ENCODE assay signal across 19 cellular contexts in genomic region chr10:47243356-47243755, GRCh38. TPM values are rescaled to one million over a fixed set of nuclear protein-coding genes. Genes with fewer than 3 reads are reported as not detected.
DNase-seq lines count a peak whose midpoint lies in the region; TF ChIP-seq lines count a peak whose summit lies in the region.
"Had no signal": no experiment of that assay in that cellular context is flagged by ENCODE, and none has a peak within 500 bp of the region (broad histone marks: within the 10 kb centered on the region; RNA-seq: fewer than 3 reads in every experiment).

No MANE protein-coding gene starts in this region.

- H3K27me3 Mint-ChIP-seq in activated CD4-positive, alpha-beta T cell treated with anti-CD3 and anti-CD28 coated beads, Interleukin-2, amount 10 ng/mL, durations not matched to agents 7 days and 5 days = no peaks in the 10 kb centered on the region
- H3K27me3 Mint-ChIP-seq in endodermal cell (ENCODE audit: insufficient read depth) (peaks cover 32% of the 10 kb centered on the region), osteocyte (ENCODE audit: unreplicated experiment) (peaks cover 6% of the 10 kb centered on the region)
- H3K27me3 Mint-ChIP-seq: CD4-positive, alpha-beta T cell had no signal

- intact Hi-C loops in spleen (cut with DNase I; ENCODE audit: low total_unique reads) = no loop called here

- no peak overlapping the region for H3K4me3 Mint-ChIP-seq in activated CD4-positive, alpha-beta T cell treated with anti-CD3 and anti-CD28 coated beads, Interleukin-2, amount 10 ng/mL, durations not matched to agents 7 days and 5 days
- H3K4me3 Mint-ChIP-seq in endodermal cell (no peak overlapping the region), osteocyte (ENCODE audit: unreplicated experiment) (no peak overlapping the region)
- H3K4me3 Mint-ChIP-seq: CD4-positive, alpha-beta T cell had no signal

- H3K9ac ChIP-seq in endodermal cell (ENCODE audit: extremely low read depth, low read length, poor library complexity, severe bottlenecking) = no peak overlapping the region
- H3K9ac ChIP-seq: GM23248 had no signal

- H3K9me3 Mint-ChIP-seq in activated CD4-positive, alpha-beta T cell treated with anti-CD3 and anti-CD28 coated beads, Interleukin-2, amount 10 ng/mL, durations not matched to agents 7 days and 5 days = no peaks in the 10 kb centered on the region
- no peaks in the 10 kb centered on the region for H3K9me3 Mint-ChIP-seq in endodermal cell
- no peaks in the 10 kb centered on the region for H3K9me3 Mint-ChIP-seq in osteocyte (ENCODE audit: unreplicated experiment)
- H3K9me3 Mint-ChIP-seq: CD4-positive, alpha-beta T cell had no signal

- peak overlapping the region; percentile 37 for H3K27ac Mint-ChIP-seq in activated CD4-positive, alpha-beta T cell treated with anti-CD3 and anti-CD28 coated beads, Interleukin-2, amount 10 ng/mL, durations not matched to agents 7 days and 5 days
- H3K27ac Mint-ChIP-seq in endodermal cell (no peak overlapping the region), osteocyte (ENCODE audit: unreplicated experiment) (no peak overlapping the region)
- H3K27ac Mint-ChIP-seq: CD4-positive, alpha-beta T cell had no signal

- POLR2A ChIA-PET in activated CD4-positive, alpha-beta T cell treated with anti-CD3 and anti-CD28 coated beads, Interleukin-2, amount 10 ng/mL, durations not matched to agents 7 days and 5 days (lab: Charles Lee) = no interaction called here

- TF ChIP-seq CTCF in HL-60 (IDR thresholded peaks at IDR 0.05; ENCODE audit: insufficient read depth, low read length) (no peak), endodermal cell (conservative IDR thresholded peaks at IDR 0.05) (no peak), spleen (IDR thresholded peaks at IDR 0.05 in 8 of 11, conservative IDR thresholded peaks at IDR 0.05 in 3 of 11) (no peak), osteocyte (IDR thresholded peaks at IDR 0.05) (no peak)

- peaks cover 11% of the 10 kb centered on the region for H3K4me1 Mint-ChIP-seq in activated CD4-positive, alpha-beta T cell treated with anti-CD3 and anti-CD28 coated beads, Interleukin-2, amount 10 ng/mL, durations not matched to agents 7 days and 5 days
- H3K4me1 Mint-ChIP-seq in endodermal cell (peaks cover 10% of the 10 kb centered on the region), osteocyte (ENCODE audit: unreplicated experiment) (no peaks in the 10 kb centered on the region)

- CTCF ChIA-PET in activated CD4-positive, alpha-beta T cell treated with anti-CD3 and anti-CD28 coated beads, Interleukin-2, amount 10 ng/mL, durations not matched to agents 7 days and 5 days (lab: Charles Lee) = no interaction called here

- no peaks in the 10 kb centered on the region for H3K36me3 ChIP-seq in endodermal cell (ENCODE audit: control insufficient read depth, insufficient read depth, low read length)
- H3K36me3 ChIP-seq in spleen = no peaks in the 10 kb centered on the region
- H3K36me3 ChIP-seq: HAP-1 had no signal

- H3K27me3 ChIP-seq in HL-60 (ENCODE audit: insufficient read depth, poor library complexity, severe bottlenecking) (no peaks in the 10 kb centered on the region), endodermal cell (ENCODE audit: control insufficient read depth, insufficient read depth, low read length, poor library complexity, severe bottlenecking) (peaks cover 22% of the 10 kb centered on the region), spleen (replicated peaks in 1 of 7) (no peaks in the 10 kb centered on the region)

- no peak for TF ChIP-seq POLR2A in spleen (IDR thresholded peaks at IDR 0.05)

- H3K36me3 Mint-ChIP-seq in activated CD4-positive, alpha-beta T cell treated with anti-CD3 and anti-CD28 coated beads, Interleukin-2, amount 10 ng/mL, durations not matched to agents 7 days and 5 days (ENCODE audit: low read depth) = no peaks in the 10 kb centered on the region
- H3K36me3 Mint-ChIP-seq in endodermal cell (ENCODE audit: low read depth) (no peaks in the 10 kb centered on the region), osteocyte (ENCODE audit: unreplicated experiment) (no peaks in the 10 kb centered on the region)

- 93 to 100% methylated on average over 3 to 4 of the region's 4 CpGs for WGBS in endodermal cell (ENCODE audit: insufficient coverage in 1 of 2, insufficient read length in 1 of 2), 2 experiments
- 87 to 98% (median 93%) methylated on average over 4 of the region's 4 CpGs for WGBS in spleen, 5 donors

- DNase-seq in activated CD4-positive, alpha-beta T cell treated with anti-CD3 and anti-CD28 coated beads, Interleukin-2, amount 10 ng/mL, durations not matched to agents 7 days and 5 days = no peak
- DNase-seq in activated CD4-positive, alpha-beta T cell treated with anti-CD3 and anti-CD28 coated beads for 48 hours = no peak
- DNase-seq in HL-60 (ENCODE audit: low read depth in 1 of 2, low spot score in 1 of 2) = no peak
- DNase-seq in endodermal cell = peak; percentile 24
- peak; percentile 43 for DNase-seq in spleen
- no peak for DNase-seq in activated CD4-positive, CD25-positive, alpha-beta regulatory T cell (lab: John Stamatoyannopoulos, UW)
- no peak for DNase-seq in RKO (ENCODE audit: low spot score)
- DNase-seq in osteocyte (ENCODE audit: extremely low spot score, unreplicated experiment) = no peak
- DNase-seq: AML-193, GM23248 had no signal

- H3K27ac ChIP-seq in HL-60 (replicated peaks) (peak overlapping the region; percentile 61), endodermal cell (ENCODE audit: low read depth, low read length) (no peak overlapping the region), spleen (no peak overlapping the region)
- H3K27ac ChIP-seq: 22Rv1, A549, C4-2B, GM23248 had no signal

- H3K9me3 ChIP-seq in endodermal cell (ENCODE audit: control insufficient read depth, low read length) = no peaks in the 10 kb centered on the region
- no peaks in the 10 kb centered on the region for H3K9me3 ChIP-seq in spleen
- H3K9me3 ChIP-seq: A549, Caco-2, HAP-1 had no signal

- H3K4me3 ChIP-seq in HL-60 (replicated peaks; ENCODE audit: insufficient read depth, low read length) = no peak overlapping the region
- H3K4me3 ChIP-seq in endodermal cell (ENCODE audit: low read length) = no peak overlapping the region
- H3K4me3 ChIP-seq in spleen = no peak overlapping the region
- H3K4me3 ChIP-seq: A549, GM23248, HAP-1 had no signal

- no peaks in the 10 kb centered on the region for H3K4me1 ChIP-seq in endodermal cell (ENCODE audit: control insufficient read depth, insufficient read depth, low read length)
- H3K4me1 ChIP-seq in spleen = no peaks in the 10 kb centered on the region
- H3K4me1 ChIP-seq: A549, Caco-2, HAP-1 had no signal

RNA-seq across cellular contexts. Expression of gene GDF10, which starts 56.6 kb away (rescaled TPM):
- under 1 TPM in 1 of 2 experiments, not detected in 1; 0.08 TPM for total RNA-seq in activated CD4-positive, alpha-beta T cell treated with anti-CD3 and anti-CD28 coated beads, Interleukin-2, amount 10 ng/mL, durations not matched to agents 7 days and 5 days
- not detected for total RNA-seq in endodermal cell
- polyA plus RNA-seq in endodermal cell (2013, experiment 1 of 2) = 12.8 TPM
- polyA plus RNA-seq in endodermal cell (2013, experiment 2 of 2) = 8.9 TPM
- total RNA-seq in spleen = under 1 TPM in 4 of 7 donors, not detected in 3; 0.19 to 0.30 (median 0.21) TPM
- polyA plus RNA-seq in spleen = under 1 TPM; 0.02 to 0.35 (median 0.12) TPM
- total RNA-seq in osteocyte = not detected in 2 replicates
- total RNA-seq: Caco-2, H4, HT1080 had no signal
- polyA plus RNA-seq: BJ had no signal

Comparison
In these comparisons a context has a peak if more than half of its experiments do, and no peak if none do; other contexts are left out.
1. DNase-seq: peak in endodermal cell (single experiment) and spleen (single experiment); none in activated CD4-positive, alpha-beta T cell treated with anti-CD3 and anti-CD28 coated beads, Interleukin-2, amount 10 ng/mL, durations not matched to agents 7 days and 5 days (single experiment), activated CD4-positive, alpha-beta T cell treated with anti-CD3 and anti-CD28 coated beads for 48 hours (single experiment), HL-60 (0 of 2), activated CD4-positive, CD25-positive, alpha-beta regulatory T cell (0 of 4), RKO (single experiment) and osteocyte (single experiment).